Comparison of ENCODE assay signal across 34 cellular contexts in the genomic region with DNA sequence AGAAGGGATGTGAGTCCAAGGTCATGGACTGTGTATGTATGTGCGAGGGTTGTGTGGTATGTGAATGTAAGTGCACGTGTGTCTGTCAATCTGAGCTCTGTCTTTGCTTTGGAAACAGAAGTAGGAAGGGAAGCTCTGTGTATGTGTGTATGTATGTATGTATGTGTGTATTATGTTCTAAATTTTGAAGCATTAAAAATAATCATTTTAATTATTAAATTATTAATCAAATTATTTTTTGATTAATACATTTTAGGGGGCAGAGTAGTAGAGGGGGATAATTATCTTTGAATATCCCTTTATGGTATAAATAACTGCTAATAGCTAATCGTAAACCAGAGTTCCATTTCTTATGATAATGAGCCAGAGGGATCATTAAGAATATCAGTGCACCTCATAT.
"Had no signal": no experiment of that assay in that cellular context is flagged by ENCODE, and none has a peak within 500 bp of the region (broad histone marks: within the 10 kb centered on the region; RNA-seq: fewer than 3 reads in every experiment).

No MANE protein-coding gene starts in this region.

- ATAC-seq: activated CD4-positive, alpha-beta T cell treated with anti-CD3 and anti-CD28 coated beads for 36 hours; activated CD8-positive, alpha-beta memory T cell treated with anti-CD3 and anti-CD28 coated beads, Interleukin-2, amount 10 ng/mL, durations not matched to agents 7 days and 5 days; activated CD8-positive, alpha-beta T cell treated with anti-CD3 and anti-CD28 coated beads, Interleukin-2, amount 10 ng/mL, durations not matched to agents 7 days and 5 days; activated naive CD8-positive, alpha-beta T cell treated with anti-CD3 and anti-CD28 coated beads, Interleukin-2, amount 50 U/mL, for 24 hours; activated T-helper 17 cell treated with anti-CD3 and anti-CD28 coated beads, Interleukin-2, amount 50 U/mL, for 72 hours; body of pancreas; esophagus mucosa; heart left ventricle; T-helper 17 cell had no signal

- H3K4me1 ChIP-seq: adrenal gland had no signal

- H3K4me3 ChIP-seq: adrenal gland, body of pancreas, coronary artery, dorsolateral prefrontal cortex, heart left ventricle had no signal

- H3K9me3 ChIP-seq: adrenal gland, body of pancreas had no signal

- H3K36me3 Mint-ChIP-seq: activated CD4-positive, alpha-beta memory T cell treated with anti-CD3 and anti-CD28 coated beads for 36 hours; activated CD8-positive, alpha-beta memory T cell treated with anti-CD3 and anti-CD28 coated beads, Interleukin-2, amount 10 ng/mL, durations not matched to agents 7 days and 5 days; activated naive CD4-positive, alpha-beta T cell treated with anti-CD3 and anti-CD28 coated beads, Interleukin-2, amount 50 U/mL, for 24 hours had no signal

- H3K36me3 ChIP-seq: adrenal gland, WERI-Rb-1 had no signal

- H3K27ac ChIP-seq: adrenal gland, coronary artery, heart left ventricle, WERI-Rb-1 had no signal

- H3K27me3 Mint-ChIP-seq: activated CD4-positive, alpha-beta memory T cell treated with anti-CD3 and anti-CD28 coated beads for 36 hours; activated CD4-positive, alpha-beta T cell treated with anti-CD3 and anti-CD28 coated beads for 36 hours; activated CD8-positive, alpha-beta memory T cell treated with anti-CD3 and anti-CD28 coated beads, Interleukin-2, amount 10 ng/mL, durations not matched to agents 7 days and 5 days; activated naive CD4-positive, alpha-beta T cell treated with anti-CD3 and anti-CD28 coated beads, Interleukin-2, amount 50 U/mL, for 24 hours; activated naive CD8-positive, alpha-beta T cell treated with anti-CD3 and anti-CD28 coated beads for 36 hours; activated naive CD8-positive, alpha-beta T cell treated with anti-CD3 and anti-CD28 coated beads, Interleukin-2, amount 50 U/mL, for 24 hours; activated T-helper 17 cell treated with anti-CD3 and anti-CD28 coated beads, Interleukin-2, amount 50 U/mL, for 72 hours; central memory CD8-positive, alpha-beta T cell; dendritic cell treated with granulocyte-macrophage colony-stimulating factor and Interleukin-4, amounts not matched to agents 40 ng/mL and 50 ng/mL, for 4 days; T-helper 17 cell had no signal

- H3K9me3 Mint-ChIP-seq: activated CD4-positive, alpha-beta memory T cell treated with anti-CD3 and anti-CD28 coated beads for 36 hours; activated CD4-positive, alpha-beta T cell treated with anti-CD3 and anti-CD28 coated beads, Interleukin-2, amount 10 ng/mL, durations not matched to agents 24 days and 14 days; activated naive CD4-positive, alpha-beta T cell treated with anti-CD3 and anti-CD28 coated beads, Interleukin-2, amount 50 U/mL, for 24 hours; activated naive CD8-positive, alpha-beta T cell treated with anti-CD3 and anti-CD28 coated beads, Interleukin-2, amount 50 U/mL, for 24 hours; activated T-helper 17 cell treated with anti-CD3 and anti-CD28 coated beads, Interleukin-2, amount 50 U/mL, for 72 hours; central memory CD8-positive, alpha-beta T cell; dendritic cell treated with granulocyte-macrophage colony-stimulating factor and Interleukin-4, amounts not matched to agents 40 ng/mL and 50 ng/mL, for 4 days; T-helper 2 cell treated with Interferon-gamma antibody and Interleukin-4, amounts not matched to agents 5 μg/mL and 100 μg/mL, for 36 hours had no signal

- H3K27ac Mint-ChIP-seq: activated CD4-positive, alpha-beta memory T cell treated with anti-CD3 and anti-CD28 coated beads for 36 hours; activated CD4-positive, alpha-beta T cell treated with anti-CD3 and anti-CD28 coated beads for 36 hours; activated CD4-positive, alpha-beta T cell treated with anti-CD3 and anti-CD28 coated beads, Interleukin-2, amount 10 ng/mL, durations not matched to agents 24 days and 14 days; activated CD8-positive, alpha-beta memory T cell treated with anti-CD3 and anti-CD28 coated beads, Interleukin-2, amount 10 ng/mL, durations not matched to agents 7 days and 5 days; activated CD8-positive, alpha-beta T cell treated with anti-CD3 and anti-CD28 coated beads, Interleukin-2, amount 10 ng/mL, durations not matched to agents 7 days and 5 days; activated naive CD4-positive, alpha-beta T cell treated with anti-CD3 and anti-CD28 coated beads for 36 hours; activated naive CD4-positive, alpha-beta T cell treated with anti-CD3 and anti-CD28 coated beads, Interleukin-2, amount 50 U/mL, for 24 hours; activated naive CD8-positive, alpha-beta T cell treated with anti-CD3 and anti-CD28 coated beads, Interleukin-2, amount 50 U/mL, for 24 hours; activated T-helper 17 cell treated with anti-CD3 and anti-CD28 coated beads, Interleukin-2, amount 50 U/mL, for 72 hours; dendritic cell treated with granulocyte-macrophage colony-stimulating factor and Interleukin-4, amounts not matched to agents 40 ng/mL and 50 ng/mL, for 4 days; endodermal cell; T-helper 17 cell; T-helper 2 cell treated with Interferon-gamma antibody and Interleukin-4, amounts not matched to agents 5 μg/mL and 100 μg/mL, for 36 hours had no signal

- H3K27me3 ChIP-seq: adrenal gland, body of pancreas, dorsolateral prefrontal cortex, heart left ventricle had no signal

- H3K4me3 Mint-ChIP-seq: activated CD4-positive, alpha-beta memory T cell treated with anti-CD3 and anti-CD28 coated beads for 36 hours; activated CD4-positive, alpha-beta T cell treated with anti-CD3 and anti-CD28 coated beads for 36 hours; activated CD4-positive, alpha-beta T cell treated with anti-CD3 and anti-CD28 coated beads, Interleukin-2, amount 10 ng/mL, durations not matched to agents 24 days and 14 days; activated CD8-positive, alpha-beta memory T cell treated with anti-CD3 and anti-CD28 coated beads, Interleukin-2, amount 10 ng/mL, durations not matched to agents 7 days and 5 days; activated CD8-positive, alpha-beta T cell treated with anti-CD3 and anti-CD28 coated beads, Interleukin-2, amount 10 ng/mL, durations not matched to agents 7 days and 5 days; activated naive CD4-positive, alpha-beta T cell treated with anti-CD3 and anti-CD28 coated beads for 36 hours; activated naive CD4-positive, alpha-beta T cell treated with anti-CD3 and anti-CD28 coated beads, Interleukin-2, amount 50 U/mL, for 24 hours; activated naive CD8-positive, alpha-beta T cell treated with anti-CD3 and anti-CD28 coated beads for 36 hours; activated naive CD8-positive, alpha-beta T cell treated with anti-CD3 and anti-CD28 coated beads, Interleukin-2, amount 50 U/mL, for 24 hours; activated T-helper 17 cell treated with anti-CD3 and anti-CD28 coated beads, Interleukin-2, amount 50 U/mL, for 72 hours; central memory CD8-positive, alpha-beta T cell; dendritic cell treated with granulocyte-macrophage colony-stimulating factor and Interleukin-4, amounts not matched to agents 40 ng/mL and 50 ng/mL, for 4 days; endodermal cell; T-helper 17 cell; T-helper 2 cell treated with Interferon-gamma antibody and Interleukin-4, amounts not matched to agents 5 μg/mL and 100 μg/mL, for 36 hours had no signal

- DNase-seq: activated CD4-positive, alpha-beta memory T cell treated with anti-CD3 and anti-CD28 coated beads for 36 hours; activated CD4-positive, alpha-beta T cell treated with anti-CD3 and anti-CD28 coated beads for 36 hours; activated CD4-positive, alpha-beta T cell treated with anti-CD3 and anti-CD28 coated beads, Interleukin-2, amount 10 ng/mL, durations not matched to agents 24 days and 14 days; activated CD4-positive, CD25-positive, alpha-beta regulatory T cell; activated CD4-positive, CD25-positive, alpha-beta regulatory T cell treated with anti-CD3 and anti-CD28 coated beads, Interleukin-2, amount 50 U/mL, for 72 hours; activated CD8-positive, alpha-beta memory T cell treated with anti-CD3 and anti-CD28 coated beads, Interleukin-2, amount 10 ng/mL, durations not matched to agents 7 days and 5 days; activated CD8-positive, alpha-beta memory T cell treated with anti-CD3 and anti-CD28 coated beads, Interleukin-2, amount 50 U/mL, for 4 hours; activated CD8-positive, alpha-beta T cell treated with anti-CD3 and anti-CD28 coated beads, Interleukin-2, amount 10 ng/mL, durations not matched to agents 7 days and 5 days; activated effector memory CD4-positive, alpha-beta T cell treated with Interleukin-2 at 50 U/mL for 16 hours; activated naive CD4-positive, alpha-beta T cell treated with anti-CD3 and anti-CD28 coated beads for 36 hours; activated naive CD8-positive, alpha-beta T cell treated with anti-CD3 and anti-CD28 coated beads for 36 hours; activated naive CD8-positive, alpha-beta T cell treated with anti-CD3 and anti-CD28 coated beads, Interleukin-2, amount 50 U/mL, for 24 hours; activated T-cell treated with anti-CD3 and anti-CD28 coated beads, Interleukin-2, amount 50 U/mL, for 1 hour; adrenal gland; amygdala; aorta; body of pancreas; dorsolateral prefrontal cortex; effector memory CD4-positive, alpha-beta T cell; endodermal cell; foreskin fibroblast; glutamatergic neuron; heart left ventricle; T-helper 1 cell; T-helper 17 cell; T1000; WERI-Rb-1 had no signal
